In the genomic region with DNA sequence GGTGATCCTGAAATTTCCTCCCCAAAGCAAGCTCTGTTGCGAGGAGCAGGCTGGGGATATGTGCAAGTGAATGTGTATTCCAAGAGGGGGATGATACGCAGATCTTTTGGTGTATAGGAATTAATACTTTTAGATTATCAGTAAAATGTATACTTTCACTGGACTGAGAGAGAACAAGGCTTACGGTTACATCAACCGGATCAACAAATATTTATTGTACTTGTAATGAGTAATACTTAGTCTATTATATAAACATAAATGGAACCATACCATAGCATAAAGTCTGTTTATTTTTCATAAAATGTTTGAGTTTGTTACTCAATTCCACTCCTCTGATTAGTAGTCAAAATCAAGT, we compare ENCODE assay signal across 8 cellular contexts. TPM values are rescaled to one million over a fixed set of nuclear protein-coding genes. Genes with fewer than 3 reads are reported as not detected.
DNase-seq lines count a peak whose midpoint lies in the region; ATAC-seq and TF ChIP-seq lines count a peak whose summit lies in the region.

No MANE protein-coding gene starts in this region.

- peaks cover 31% of the 10 kb centered on the region for H4K20me1 ChIP-seq in Loucy (ENCODE audit: insufficient read depth, low read length, poor library complexity, severe bottlenecking)

- peak; percentile 8 for DNase-seq in AG08396 (ENCODE audit: low spot score)
- DNase-seq in coronary artery (ENCODE audit: low spot score), result no peak
- DNase-seq in natural killer cell, result no peak
- DNase-seq in T1000 (lab: John Stamatoyannopoulos, UW), result no peak
- DNase-seq in sciatic nerve (ENCODE audit: low spot score), result no peak
- no peak for DNase-seq in NOMO-1 treated with DMSO at 0.1 percent for 48 hours (lab: John Stamatoyannopoulos, UW; ENCODE audit: unreplicated experiment)

- H3K4me3 ChIP-seq in Loucy (ENCODE audit: low read length, poor library complexity, severe bottlenecking) (peak overlapping the region; percentile 74), coronary artery (peak overlapping the region; percentile 99)

- H3K4me1 Mint-ChIP-seq in natural killer cell, result peaks cover 38 to 39% of the 10 kb centered on the region in 2 donors

- H3K27ac ChIP-seq in coronary artery, result peak overlapping the region; percentile 93 to 98

- peak overlapping the region; percentile 92 for H3K4me3 Mint-ChIP-seq in natural killer cell

- no peaks in the 10 kb centered on the region for H3K27me3 ChIP-seq in Loucy (ENCODE audit: insufficient read depth, low read length, poor library complexity, severe bottlenecking)

- no peaks in the 10 kb centered on the region for H3K36me3 ChIP-seq in Loucy (ENCODE audit: insufficient read depth, low read length)

- H3K79me2 ChIP-seq in Loucy (ENCODE audit: insufficient read depth, low read length), result peaks cover 32% of the 10 kb centered on the region

- no peaks in the 10 kb centered on the region for H3K36me3 Mint-ChIP-seq in natural killer cell

- H3K4me1 ChIP-seq in Loucy (ENCODE audit: insufficient read depth, low read length, poor library complexity, severe bottlenecking), result peaks cover 36% of the 10 kb centered on the region

- no peaks in the 10 kb centered on the region for H3K9me2 ChIP-seq in Loucy (replicated peaks; ENCODE audit: low read depth, low read length)

- H3K27me3 Mint-ChIP-seq in natural killer cell (ENCODE audit: low read depth in 2 of 2), result peaks cover 0 to 7% of the 10 kb centered on the region in 2 donors

- no peaks in the 10 kb centered on the region for H3K9me3 Mint-ChIP-seq in natural killer cell

- H2AFZ ChIP-seq in Loucy (ENCODE audit: low read length), result peak overlapping the region; percentile 85

- peak overlapping the region; percentile 66 for H3K9ac ChIP-seq in Loucy (ENCODE audit: low read depth, low read length, poor library complexity, severe bottlenecking)

- no peaks in the 10 kb centered on the region for H3K9me3 ChIP-seq in Loucy (ENCODE audit: insufficient read depth, low read depth, low read length)

- TF ChIP-seq CTCF in Loucy (conservative IDR thresholded peaks at IDR 0.05; ENCODE audit: low read length) (no peak), coronary artery (IDR thresholded peaks at IDR 0.05) (no peak), natural killer cell (IDR thresholded peaks at IDR 0.05) (no peak)

- H3K4me2 ChIP-seq in Loucy (ENCODE audit: low read depth, low read length, poor library complexity, severe bottlenecking), result peak overlapping the region; percentile 76

- H3K27ac Mint-ChIP-seq in natural killer cell, result peak overlapping the region; percentile 89 to 95

- intact Hi-C loops in natural killer cell (cut with micrococcal nuclease) (loop anchor here (1.0 kb wide), 2 partner anchors 35 to 44 kb away; partner anchors contain the start of gene TTC33), sciatic nerve (cut with DNase I) (no loop called here)

- H3F3A ChIP-seq in Loucy (ENCODE audit: low read depth), result 0 out of 2 replicates have a peak, but pooled peaks cover 4% of the 10 kb centered on the region

- no peak for ATAC-seq in natural killer cell
- ATAC-seq in HG02981 (IDR thresholded peaks at IDR 0.05; ENCODE audit: unreplicated experiment), result no peak
- no peak for ATAC-seq in sciatic nerve

RNA-seq across cellular contexts. Expression of gene PRKAA1, which starts 0.7 kb away (rescaled TPM):
- 100 to 1,000 TPM; 120 to 165 (median 122) TPM for total RNA-seq in natural killer cell
- 78.4 TPM for total RNA-seq in sciatic nerve

RNA-seq across cellular contexts. Expression of gene RPL37, which starts 36.2 kb away (rescaled TPM):
- 1,000 to 10,000 TPM in 2 of 3 donors, 100 to 1,000 TPM in 1; 961 to 1,288 (median 1,179) TPM for total RNA-seq in natural killer cell
- total RNA-seq in sciatic nerve, result 1,013 TPM

RNA-seq across cellular contexts. Expression of gene CARD6, which starts 42.3 kb away (rescaled TPM):
- total RNA-seq in natural killer cell (1 to 10 TPM; 3.4 to 5.2 (median 3.9) TPM), sciatic nerve (10.9 TPM)

RNA-seq across cellular contexts. Expression of gene TTC33, which starts 43.1 kb away (rescaled TPM):
- 10 to 100 TPM in 2 of 3 donors, 1 to 10 TPM in 1; 7.3 to 11.4 (median 10.0) TPM for total RNA-seq in natural killer cell
- total RNA-seq in sciatic nerve, result 20.1 TPM
